In the genomic region with DNA sequence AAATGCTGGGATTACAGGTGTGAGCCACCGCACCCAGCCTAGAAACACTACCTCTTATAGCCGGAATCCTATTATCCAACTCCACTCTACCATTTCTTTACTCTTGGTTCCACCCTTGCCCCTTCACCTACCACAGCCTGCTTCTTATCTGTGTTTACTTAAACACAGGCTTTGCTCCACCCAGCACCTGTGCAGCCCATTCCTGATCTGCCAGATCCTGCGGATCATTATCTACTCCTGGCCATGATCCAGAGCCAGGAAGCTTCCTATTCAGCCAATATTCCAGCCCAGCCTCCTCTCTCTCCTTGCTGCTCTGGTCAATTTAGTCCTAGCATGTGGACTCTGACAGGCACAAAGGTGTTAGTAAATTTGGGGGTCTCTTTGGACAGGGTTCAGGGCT, we compare ENCODE assay signal across 17 cellular contexts.
DNase-seq lines count a peak whose midpoint lies in the region; ATAC-seq and TF ChIP-seq lines count a peak whose summit lies in the region.
"Had no signal": no experiment of that assay in that cellular context is flagged by ENCODE, and none has a peak within 500 bp of the region (broad histone marks: within the 10 kb centered on the region; RNA-seq: fewer than 3 reads in every experiment).

No MANE protein-coding gene starts in this region.

- no peaks in the 10 kb centered on the region for H3K9me2 ChIP-seq in PC-3 (replicated peaks; ENCODE audit: low read length)

- no peaks in the 10 kb centered on the region for H3K27me3 Mint-ChIP-seq in Caco-2 (ENCODE audit: insufficient read depth, unreplicated experiment)
- H3K27me3 Mint-ChIP-seq: activated naive CD4-positive, alpha-beta T cell treated with anti-CD3 and anti-CD28 coated beads, Interleukin-2, amount 50 U/mL, for 24 hours; IgD-negative memory B cell had no signal

- ATAC-seq in PC-3: peak; percentile 54

- peak overlapping the region; percentile 7 for H3K4me2 ChIP-seq in PC-3 (ENCODE audit: low read length)

- H3K4me3 ChIP-seq in Caco-2 (ENCODE audit: low read depth, low read length): no peak overlapping the region
- no peak overlapping the region for H3K4me3 ChIP-seq in PC-3 (ENCODE audit: low read length)
- no peak overlapping the region for H3K4me3 ChIP-seq in liver (ENCODE audit: low read depth in 1 of 3, low read length in 3 of 3)
- H3K4me3 ChIP-seq: coronary artery, skin epidermis, thoracic aorta had no signal

- POLR2A ChIA-PET in Caco-2 (lab: Charles Lee): no interaction called here
- POLR2A ChIA-PET in PC-3 (lab: Charles Lee; ENCODE audit: unreplicated experiment): no interaction called here

- peak overlapping the region; percentile 73 for H3K27ac Mint-ChIP-seq in Caco-2 (ENCODE audit: unreplicated experiment)
- H3K27ac Mint-ChIP-seq: activated naive CD4-positive, alpha-beta T cell treated with anti-CD3 and anti-CD28 coated beads, Interleukin-2, amount 50 U/mL, for 24 hours; IgD-negative memory B cell had no signal

- peaks cover 4% of the 10 kb centered on the region for H3F3A ChIP-seq in PC-3 (ENCODE audit: low read length, unreplicated experiment)

- H3K9me3 ChIP-seq in Caco-2: peaks cover 7% of the 10 kb centered on the region; the same call in 1 of the 2 replicates
- no peaks in the 10 kb centered on the region for H3K9me3 ChIP-seq in PC-3 (ENCODE audit: low read length)
- H3K9me3 ChIP-seq in liver (ENCODE audit: control insufficient read depth in 4 of 4, low read length in 3 of 4): no peaks in the 10 kb centered on the region
- H3K9me3 ChIP-seq: thoracic aorta had no signal

- TF ChIP-seq CTCF in Caco-2 (IDR thresholded peaks at IDR 0.05; ENCODE audit: insufficient read depth in 1 of 2, low read depth in 1 of 2, low read length in 1 of 2, severe bottlenecking in 1 of 2, unreplicated experiment in 1 of 2) (no peak), PC-3 (conservative IDR thresholded peaks at IDR 0.05; ENCODE audit: low read depth, low read length) (no peak), liver (IDR thresholded peaks at IDR 0.05; ENCODE audit: low read depth, low read length, missing input control) (no peak)

- H4K20me1 ChIP-seq in PC-3 (ENCODE audit: low read length): no peaks in the 10 kb centered on the region

- 49% methylated on average over 3 of the region's 3 CpGs for WGBS in liver

- CTCF ChIA-PET in Caco-2 (lab: Charles Lee): no interaction called here
- CTCF ChIA-PET in PC-3 (lab: Charles Lee): no interaction called here

- TF ChIP-seq RAD21 in liver (IDR thresholded peaks at IDR 0.05): no peak

- H3K4me3 Mint-ChIP-seq in Caco-2 (ENCODE audit: unreplicated experiment): peak overlapping the region; percentile 51
- H3K4me3 Mint-ChIP-seq: activated naive CD4-positive, alpha-beta T cell treated with anti-CD3 and anti-CD28 coated beads, Interleukin-2, amount 50 U/mL, for 24 hours; IgD-negative memory B cell had no signal

- H3K9ac ChIP-seq in PC-3 (ENCODE audit: low read length) (peak overlapping the region; percentile 78), liver (ENCODE audit: low read depth in 1 of 2, low read length in 2 of 2) (no peak overlapping the region)
- H3K9ac ChIP-seq: parathyroid adenoma had no signal

- intact Hi-C loops in Caco-2 (cut with micrococcal nuclease; ENCODE audit: unreplicated experiment) (loop anchor here (2.0 kb wide), 2 partner anchors 25 to 43 kb away; no protein-coding TSS in a partner anchor), PC-3 (cut with micrococcal nuclease) (loop anchor here (2.0 kb wide), 1 partner anchor 53 kb away; no protein-coding TSS in a partner anchor)

- no peaks in the 10 kb centered on the region for H3K36me3 Mint-ChIP-seq in Caco-2 (ENCODE audit: insufficient read depth, unreplicated experiment)

- DNase-seq in Caco-2 (peak; percentile 74 to 89), HuH-7 (ENCODE audit: low spot score) (peak; percentile 61), PC-3 (peak; percentile 85), NCI-H446 treated with DMSO at 0.1 percent for 48 hours (lab: John Stamatoyannopoulos, UW) (no peak), NCI-H1694 treated with DMSO at 0.1 percent for 48 hours (lab: John Stamatoyannopoulos, UW) (no peak)
- DNase-seq in stimulated activated CD8-positive, alpha-beta memory T cell treated with anti-CD3 and anti-CD28 coated beads, Interleukin-4, amount 100 ng/mL, for 48 hours: no peak
- no peak for DNase-seq in activated naive CD4-positive, alpha-beta T cell treated with Interleukin-2 at 50 U/mL for 16 hours
- DNase-seq: activated CD4-positive, alpha-beta T cell treated with anti-CD3 and anti-CD28 coated beads, Interleukin-2, amount 50 U/mL, for 48 hours; activated T-cell treated with anti-CD3 and anti-CD28 coated beads, Interleukin-2, amount 50 U/mL, for 1 hour; foreskin melanocyte had no signal

- H3K36me3 ChIP-seq in Caco-2 (ENCODE audit: control insufficient read depth, insufficient read depth, low read length): no peaks in the 10 kb centered on the region
- no peaks in the 10 kb centered on the region for H3K36me3 ChIP-seq in PC-3 (ENCODE audit: low read depth, low read length)
- H3K36me3 ChIP-seq in liver (ENCODE audit: control insufficient read depth in 4 of 4, insufficient read depth in 3 of 4, low read depth in 1 of 4, low read length in 3 of 4): no peaks in the 10 kb centered on the region
- H3K36me3 ChIP-seq: thoracic aorta had no signal

- peaks cover 45% of the 10 kb centered on the region for H3K4me1 Mint-ChIP-seq in Caco-2 (ENCODE audit: low read depth, unreplicated experiment)
- H3K4me1 Mint-ChIP-seq: IgD-negative memory B cell had no signal

- H3K27ac ChIP-seq in PC-3 (ENCODE audit: low read length) (peak overlapping the region; percentile 96), liver (ENCODE audit: low read depth in 1 of 2, low read length in 2 of 2) (no peak overlapping the region)
- H3K27ac ChIP-seq: coronary artery, parathyroid adenoma, skin epidermis, thoracic aorta had no signal

- H3K27me3 ChIP-seq in Caco-2 (replicated peaks; ENCODE audit: control insufficient read depth, insufficient read depth, low read length) (no peaks in the 10 kb centered on the region), PC-3 (ENCODE audit: low read length) (no peaks in the 10 kb centered on the region), liver (ENCODE audit: control insufficient read depth in 4 of 4, insufficient read depth in 4 of 4, low read length in 3 of 4) (no peaks in the 10 kb centered on the region)

- BruUV-seq in Caco-2 (replicated peaks; lab: Mats Ljungman, UMichigan): no TSS peak
- no TSS peak for BruUV-seq in PC-3 (replicated peaks; lab: Mats Ljungman, UMichigan)

- H2AFZ ChIP-seq in PC-3 (ENCODE audit: low read length): no peak overlapping the region
- H2AFZ ChIP-seq: parathyroid adenoma had no signal

- H3K79me2 ChIP-seq in PC-3 (ENCODE audit: low read length): no peaks in the 10 kb centered on the region
- H3K79me2 ChIP-seq: parathyroid adenoma had no signal

- H3K4me1 ChIP-seq in Caco-2: peaks cover 51% of the 10 kb centered on the region
- peaks cover 34% of the 10 kb centered on the region for H3K4me1 ChIP-seq in PC-3 (ENCODE audit: insufficient read depth, low read length)
- peaks cover 0 to 4% (median 2%) of the 10 kb centered on the region in 4 donors for H3K4me1 ChIP-seq in liver (ENCODE audit: control insufficient read depth in 4 of 4, insufficient read depth in 4 of 4, low read length in 3 of 4)

- peaks cover 10% of the 10 kb centered on the region for H3K9me3 Mint-ChIP-seq in Caco-2 (ENCODE audit: unreplicated experiment)
- H3K9me3 Mint-ChIP-seq: activated naive CD4-positive, alpha-beta T cell treated with anti-CD3 and anti-CD28 coated beads, Interleukin-2, amount 50 U/mL, for 24 hours; IgD-negative memory B cell had no signal

TF ChIP-seq in liver, 16 proteins besides CTCF, POLR2A, EP300 and RAD21 (continues in another document):
- TF ChIP-seq REST (IDR thresholded peaks at IDR 0.05): peak; percentile 44
- TF ChIP-seq FOXA2 (IDR thresholded peaks at IDR 0.05): peak; percentile 84
- TF ChIP-seq MAX (IDR thresholded peaks at IDR 0.05): peak; percentile 66
- no peak for TF ChIP-seq NR2F2 (IDR thresholded peaks at IDR 0.05)
- no peak for TF ChIP-seq TAF1 (conservative IDR thresholded peaks at IDR 0.05)
- no peak for TF ChIP-seq EGR1 (IDR thresholded peaks at IDR 0.05; ENCODE audit: low read depth in 2 of 2)
- TF ChIP-seq FOXA1 (IDR thresholded peaks at IDR 0.05): peak; percentile 70
- no peak for TF ChIP-seq GABPA (IDR thresholded peaks at IDR 0.05 in 1 of 2, conservative IDR thresholded peaks at IDR 0.05 in 1 of 2)

Comparison
In these comparisons a context has a peak if more than half of its experiments do, and no peak if none do; other contexts are left out.
1. DNase-seq: peak in Caco-2 (2 of 2), HuH-7 (single experiment) and PC-3 (single experiment); none in NCI-H446 treated with DMSO at 0.1 percent for 48 hours (single experiment), stimulated activated CD8-positive, alpha-beta memory T cell treated with anti-CD3 and anti-CD28 coated beads, Interleukin-4, amount 100 ng/mL, for 48 hours (single experiment), activated naive CD4-positive, alpha-beta T cell treated with Interleukin-2 at 50 U/mL for 16 hours (single experiment) and NCI-H1694 treated with DMSO at 0.1 percent for 48 hours (single experiment).